ENCODE assay signal across 8 cellular contexts in genomic region chr11:9760180-9760550, GRCh38.
DNase-seq lines count a peak whose midpoint lies in the region; ATAC-seq and TF ChIP-seq lines count a peak whose summit lies in the region.

No MANE protein-coding gene starts in this region.

- peak overlapping the region; percentile 100 for H3K27ac ChIP-seq in Panc1 (ENCODE audit: low read length)

- ATAC-seq in Panc1, result no peak

- intact Hi-C loops in Panc1 (cut with micrococcal nuclease; ENCODE audit: unreplicated experiment), result no loop called here

- H3K4me1 ChIP-seq in Panc1 (ENCODE audit: control insufficient read depth, insufficient read depth, low read length), result peaks cover 64% of the 10 kb centered on the region
- peaks cover 23% of the 10 kb centered on the region for H3K4me1 ChIP-seq in HAP-1

- H3K36me3 ChIP-seq in Panc1 (ENCODE audit: control insufficient read depth, insufficient read depth, low read length) (no peaks in the 10 kb centered on the region), HAP-1 (replicated peaks) (no peaks in the 10 kb centered on the region)

- POLR2A ChIA-PET in Panc1 (lab: Charles Lee), result interaction anchor here (0.5 to 1.1 kb wide), 4 partner anchors 77 to 561 kb away, joined by 4 to 5 read pairs (median 4); no protein-coding TSS in a partner anchor

- H3K4me3 ChIP-seq in Panc1 (ENCODE audit: low read depth in 2 of 2, low read length in 2 of 2) (peak overlapping the region in 1 of 2 experiments; percentile 81; a peak in 1 of 4 replicates), HAP-1 (no peak overlapping the region)

- DNase-seq in C1 segment of cervical spinal cord (lab: John Stamatoyannopoulos, UW), result peak in 11 of 14 donors; percentile 24 to 83 (median 54)
- no peak for DNase-seq in Panc1 (ENCODE audit: low read depth, low spot score)
- DNase-seq in fibroblast of gingiva (ENCODE audit: low read depth), result peak; percentile 98
- DNase-seq in occipital lobe (lab: John Stamatoyannopoulos, UW), result peak; percentile 36
- no peak for DNase-seq in NCI-H1092 (lab: John Stamatoyannopoulos, UW)
- no peak for DNase-seq in NCI-H1105 treated with DMSO at 0.1 percent for 48 hours (lab: John Stamatoyannopoulos, UW)
- no peak for DNase-seq in stimulated activated naive CD4-positive, alpha-beta T cell treated with Interleukin-2 at 50 U/mL for 16 hours (lab: John Stamatoyannopoulos, UW)
- no peak for DNase-seq in HAP-1 (ENCODE audit: low spot score in 2 of 2)

- no TSS peak for BruUV-seq in Panc1 (replicated peaks; lab: Mats Ljungman, UMichigan)

- H3K27me3 ChIP-seq in Panc1 (ENCODE audit: control insufficient read depth, insufficient read depth, low read length), result no peaks in the 10 kb centered on the region
- H3K27me3 ChIP-seq in HAP-1 (ENCODE audit: low read depth), result no peaks in the 10 kb centered on the region

- no peak for TF ChIP-seq CTCF in Panc1 (IDR thresholded peaks at IDR 0.05)

- H3K9me3 ChIP-seq in Panc1 (ENCODE audit: control insufficient read depth, insufficient read depth, low read depth, low read length), result no peaks in the 10 kb centered on the region
- no peaks in the 10 kb centered on the region for H3K9me3 ChIP-seq in HAP-1

- CTCF ChIA-PET in Panc1 (lab: Charles Lee), result interaction anchor here (0.6 to 2.6 kb wide), 7 partner anchors 12 to 548 kb away, joined by 3 to 19 read pairs (median 4); no protein-coding TSS in a partner anchor

- in situ Hi-C loops in Panc1 (cut with HindIII; ENCODE audit: low pct_unique_long_range_greater_than_20kb, low sequenced_read_pairs), result no loop called here
- in situ Hi-C loops in HAP-1 (cut with MboI; ENCODE audit: low sequenced_read_pairs), result loop anchor here (10.0 kb wide), 2 partner anchors 545 to 975 kb away; partner anchors contain the start of gene ADM

Comparison
In these comparisons a context has a peak if more than half of its experiments do, and no peak if none do; other contexts are left out.
1. DNase-seq: peak in C1 segment of cervical spinal cord (11 of 14), fibroblast of gingiva (single experiment) and occipital lobe (single experiment); none in Panc1 (single experiment), NCI-H1092 (single experiment), NCI-H1105 treated with DMSO at 0.1 percent for 48 hours (single experiment), stimulated activated naive CD4-positive, alpha-beta T cell treated with Interleukin-2 at 50 U/mL for 16 hours (single experiment) and HAP-1 (0 of 2).